In the genomic region with DNA sequence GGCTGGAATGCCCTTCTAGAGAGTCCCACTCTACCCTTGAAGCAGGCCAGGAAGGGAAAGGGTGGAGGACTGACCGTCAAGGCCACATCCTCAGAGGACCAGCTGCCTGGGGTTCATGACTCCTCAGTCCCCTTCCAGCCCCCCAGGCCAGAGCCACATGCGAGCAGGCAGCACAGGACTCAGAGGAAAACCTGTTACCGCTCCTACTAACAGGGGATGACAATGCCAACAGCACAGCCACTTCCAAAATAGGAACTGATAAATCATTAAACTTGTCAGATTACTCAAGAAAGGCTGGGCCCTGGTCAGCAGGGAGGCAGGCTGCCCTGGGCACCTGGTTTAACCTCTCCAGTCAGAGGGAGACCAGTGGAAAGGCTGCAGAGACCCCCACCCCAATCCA, we compare ENCODE assay signal across 26 cellular contexts.
"Had no signal": no experiment of that assay in that cellular context is flagged by ENCODE, and none has a peak within 500 bp of the region (broad histone marks: within the 10 kb centered on the region; RNA-seq: fewer than 3 reads in every experiment).

No MANE protein-coding gene starts in this region.

- H3K4me3 Mint-ChIP-seq: mesothelial cell of epicardium, naive B cell had no signal

- H3K36me3 Mint-ChIP-seq: mesothelial cell of epicardium, naive B cell had no signal

- DNase-seq: dermis blood vessel endothelial cell; dorsolateral prefrontal cortex; effector CD4-positive, alpha-beta T cell; effector memory CD4-positive, alpha-beta T cell; foreskin keratinocyte; glutamatergic neuron; head of caudate nucleus; heart right ventricle; hippocampal formation; kidney glomerular epithelial cell; left colon; left lung; left ventricle myocardium superior; lower lobe of right lung; mesenchymal stem cell; mucosa of descending colon; naive B cell had no signal

- H3K4me1 ChIP-seq: esophagus muscularis mucosa, foreskin keratinocyte, gastroesophageal sphincter, heart right ventricle, left lung, lower lobe of right lung had no signal

- FAIRE-seq: colon, endothelial cell of umbilical vein, frontal cortex, islet of Langerhans, keratinocyte had no signal

- H3K27ac ChIP-seq: coronary artery, dorsolateral prefrontal cortex, esophagus muscularis mucosa, foreskin keratinocyte, gastroesophageal sphincter, heart right ventricle, left lung, lower lobe of right lung had no signal

- H3K36me3 ChIP-seq: esophagus muscularis mucosa, gastroesophageal sphincter, heart right ventricle, left lung, lower lobe of right lung had no signal

- H3K4me1 Mint-ChIP-seq: mesothelial cell of epicardium, naive B cell had no signal

- H3K27me3 ChIP-seq: foreskin keratinocyte, gastroesophageal sphincter, left lung had no signal

- ATAC-seq: foreskin keratinocyte, gastroesophageal sphincter, heart right ventricle, left colon, left lung, left ventricle myocardium superior, lower lobe of right lung, mucosa of descending colon had no signal

- H3K27ac Mint-ChIP-seq: mesothelial cell of epicardium, naive B cell had no signal

- H3K9me3 ChIP-seq: lower lobe of right lung, mucosa of descending colon had no signal

- H3K4me3 ChIP-seq: coronary artery, dorsolateral prefrontal cortex, esophagus muscularis mucosa, gastroesophageal sphincter, heart right ventricle, left lung, lower lobe of right lung, mucosa of descending colon had no signal
